8 cellular contexts compared by ENCODE assay signal in genomic region chr9:127554966-127555829, GRCh38. TPM values are rescaled to one million over a fixed set of nuclear protein-coding genes. Genes with fewer than 3 reads are reported as not detected.
DNase-seq lines count a peak whose midpoint lies in the region; ATAC-seq and TF ChIP-seq lines count a peak whose summit lies in the region.

No MANE protein-coding gene starts in this region.

- no peak for DNase-seq in right atrium auricular region (ENCODE audit: low spot score)
- DNase-seq in Right ventricle myocardium superior = no peak
- no peak for DNase-seq in body of pancreas
- DNase-seq in upper lobe of right lung = no peak
- no peak for DNase-seq in stimulated activated naive CD4-positive, alpha-beta T cell (lab: John Stamatoyannopoulos, UW)
- DNase-seq in COLO829 (ENCODE audit: low spot score) = no peak

- peak overlapping the region; percentile 21 to 24 for H3K9ac ChIP-seq in mucosa of rectum (ENCODE audit: low read depth in 1 of 2, low read length in 2 of 2)

- TF ChIP-seq CTCF in right atrium auricular region (IDR thresholded peaks at IDR 0.05) (no peak), body of pancreas (IDR thresholded peaks at IDR 0.05) (no peak), upper lobe of right lung (IDR thresholded peaks at IDR 0.05) (no peak)

- H3K27me3 ChIP-seq in right atrium auricular region = no peaks in the 10 kb centered on the region
- no peaks in the 10 kb centered on the region for H3K27me3 ChIP-seq in body of pancreas
- no peaks in the 10 kb centered on the region for H3K27me3 ChIP-seq in mucosa of rectum (ENCODE audit: control insufficient read depth in 2 of 2, insufficient read depth in 2 of 2, low read length in 2 of 2)
- no peaks in the 10 kb centered on the region for H3K27me3 ChIP-seq in upper lobe of right lung

- H3K9me3 ChIP-seq in right atrium auricular region = no peaks in the 10 kb centered on the region
- no peaks in the 10 kb centered on the region for H3K9me3 ChIP-seq in body of pancreas
- H3K9me3 ChIP-seq in mucosa of rectum (ENCODE audit: control insufficient read depth in 2 of 2, low read length in 2 of 2) = no peaks in the 10 kb centered on the region
- no peaks in the 10 kb centered on the region for H3K9me3 ChIP-seq in upper lobe of right lung

- intact Hi-C loops in Right ventricle myocardium superior (cut with DNase I) (no loop called here), body of pancreas (cut with DNase I) (no loop called here), upper lobe of right lung (cut with DNase I) (no loop called here)

- H3K27ac ChIP-seq in right atrium auricular region (peak overlapping the region; percentile 61 to 69), body of pancreas (peak overlapping the region; percentile 33 to 82 (median 70)), mucosa of rectum (ENCODE audit: low read depth in 2 of 2, low read length in 2 of 2) (peak overlapping the region; percentile 72 to 77), upper lobe of right lung (peak overlapping the region; percentile 83)

- H3K36me3 ChIP-seq in right atrium auricular region = peaks cover 6% of the 10 kb centered on the region
- no peaks in the 10 kb centered on the region for H3K36me3 ChIP-seq in body of pancreas (replicated peaks in 1 of 2; ENCODE audit: insufficient read depth in 1 of 2, low read depth in 2 of 2)
- peaks cover 8 to 12% of the 10 kb centered on the region in 2 donors for H3K36me3 ChIP-seq in mucosa of rectum (ENCODE audit: control insufficient read depth in 2 of 2, insufficient read depth in 2 of 2, low read length in 2 of 2)
- H3K36me3 ChIP-seq in upper lobe of right lung = peaks cover 2% of the 10 kb centered on the region

- peaks cover 0 to 84% of the 10 kb centered on the region in 2 donors for H3K4me1 ChIP-seq in right atrium auricular region
- peaks cover 98% of the 10 kb centered on the region for H3K4me1 ChIP-seq in body of pancreas
- H3K4me1 ChIP-seq in mucosa of rectum (ENCODE audit: control insufficient read depth in 2 of 2, insufficient read depth in 2 of 2, low read length in 2 of 2) = peaks cover 41 to 58% of the 10 kb centered on the region in 2 donors
- H3K4me1 ChIP-seq in upper lobe of right lung = peaks cover 92% of the 10 kb centered on the region

- WGBS in body of pancreas, 2 donors = 68 to 83% methylated on average over 8 to 15 of the region's 15 CpGs

- TF ChIP-seq POLR2A in body of pancreas (IDR thresholded peaks at IDR 0.05) = no peak

- ATAC-seq in Right ventricle myocardium superior (ENCODE audit: poor library complexity) (no peak), body of pancreas (no peak), upper lobe of right lung (no peak), HG03439 (IDR thresholded peaks at IDR 0.05; ENCODE audit: unreplicated experiment) (no peak)

- H3K4me3 ChIP-seq in right atrium auricular region (no peak overlapping the region), body of pancreas (no peak overlapping the region), mucosa of rectum (ENCODE audit: low read length in 2 of 2) (no peak overlapping the region), upper lobe of right lung (no peak overlapping the region)

RNA-seq across cellular contexts. Expression of gene STXBP1, which starts 56.9 kb away (rescaled TPM):
- 10 to 100 TPM; 44.9 to 72.8 TPM for total RNA-seq in right atrium auricular region
- total RNA-seq in Right ventricle myocardium superior = 50.9 TPM
- total RNA-seq in body of pancreas = 10 to 100 TPM; 34.5 to 39.9 TPM
- 92.1 TPM for total RNA-seq in upper lobe of right lung
